Comparison of ENCODE assay signal across 9 cellular contexts in the genomic region with DNA sequence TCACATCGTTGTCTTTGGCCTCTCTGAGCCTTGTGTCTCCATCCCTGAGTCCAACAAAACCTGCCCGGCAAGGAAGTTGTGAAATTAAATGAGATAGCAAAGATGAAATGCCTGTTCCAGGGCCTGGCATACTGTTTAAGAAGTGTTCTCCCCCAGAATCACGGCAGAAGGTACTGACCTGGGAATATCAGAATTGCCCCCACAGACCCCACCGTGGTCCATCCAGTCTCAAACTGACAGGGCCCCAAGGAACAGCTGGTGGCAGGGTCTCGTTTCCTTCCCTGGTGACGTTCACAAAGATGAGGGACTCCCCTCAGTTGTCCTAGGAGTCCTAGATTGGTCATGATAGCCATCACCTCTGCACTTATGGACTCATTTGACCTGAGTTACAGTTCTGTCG. TPM values are rescaled to one million over a fixed set of nuclear protein-coding genes. Genes with fewer than 3 reads are reported as not detected.
DNase-seq lines count a peak whose midpoint lies in the region; ATAC-seq and TF ChIP-seq lines count a peak whose summit lies in the region.
"Had no signal": no experiment of that assay in that cellular context is flagged by ENCODE, and none has a peak within 500 bp of the region (broad histone marks: within the 10 kb centered on the region; RNA-seq: fewer than 3 reads in every experiment).

No MANE protein-coding gene starts in this region.

- TF ChIP-seq CTCF in lower lobe of right lung (IDR thresholded peaks at IDR 0.05) (no peak), vagina (IDR thresholded peaks at IDR 0.05) (no peak)

- intact Hi-C loops in right cardiac atrium (cut with DNase I): loop anchor here in 2 of 4 donors (5.0 to 10.0 kb wide), 2 partner anchors 34 to 67 kb away; no protein-coding TSS in a partner anchor
- intact Hi-C loops in Right ventricle myocardium superior (cut with DNase I): no loop called here
- intact Hi-C loops in lower lobe of right lung (cut with DNase I): no loop called here
- intact Hi-C loops in vagina (cut with DNase I): loop anchor here (5.0 kb wide), 1 partner anchor 59 kb away; no protein-coding TSS in a partner anchor

- peaks cover 8% of the 10 kb centered on the region for H3K4me1 ChIP-seq in right cardiac atrium (ENCODE audit: control insufficient read depth, insufficient read depth, low read length)
- peaks cover 22% of the 10 kb centered on the region for H3K4me1 ChIP-seq in lower lobe of right lung
- H3K4me1 ChIP-seq in vagina: peaks cover 56% of the 10 kb centered on the region

- H3K27ac ChIP-seq in right cardiac atrium (ENCODE audit: low read length): no peak overlapping the region
- H3K27ac ChIP-seq in lower lobe of right lung: no peak overlapping the region
- no peak overlapping the region for H3K27ac ChIP-seq in vagina

- no peak overlapping the region for H3K27ac Mint-ChIP-seq in activated naive CD8-positive, alpha-beta T cell

- no peaks in the 10 kb centered on the region for H3K27me3 ChIP-seq in right cardiac atrium (ENCODE audit: control insufficient read depth, insufficient read depth)
- no peaks in the 10 kb centered on the region for H3K27me3 ChIP-seq in lower lobe of right lung (ENCODE audit: low read depth)
- H3K27me3 ChIP-seq in vagina: no peaks in the 10 kb centered on the region

- H3K4me1 Mint-ChIP-seq in activated naive CD8-positive, alpha-beta T cell (ENCODE audit: low read depth): peaks cover 36% of the 10 kb centered on the region

- H3K36me3 ChIP-seq in lower lobe of right lung: no peaks in the 10 kb centered on the region
- H3K36me3 ChIP-seq in vagina: no peaks in the 10 kb centered on the region
- H3K36me3 ChIP-seq: thoracic aorta had no signal

- H3K4me3 ChIP-seq in right cardiac atrium (ENCODE audit: low read length): peak overlapping the region; percentile 74
- peak overlapping the region; percentile 81 for H3K4me3 ChIP-seq in lower lobe of right lung
- H3K4me3 ChIP-seq in vagina: peak overlapping the region; percentile 64 to 68

- H3K27me3 Mint-ChIP-seq in activated naive CD8-positive, alpha-beta T cell: peaks cover 3% of the 10 kb centered on the region

- peak overlapping the region; percentile 91 for H3K4me3 Mint-ChIP-seq in activated naive CD8-positive, alpha-beta T cell

- ATAC-seq in right cardiac atrium: no peak
- ATAC-seq in Right ventricle myocardium superior (ENCODE audit: poor library complexity): no peak
- no peak for ATAC-seq in lower lobe of right lung
- ATAC-seq in HG03442 (IDR thresholded peaks at IDR 0.05; ENCODE audit: unreplicated experiment): no peak

- H3K36me3 Mint-ChIP-seq in activated naive CD8-positive, alpha-beta T cell: peaks cover 5% of the 10 kb centered on the region

- H3K9me3 ChIP-seq in right cardiac atrium (ENCODE audit: control insufficient read depth, low read length) (no peaks in the 10 kb centered on the region), lower lobe of right lung (no peaks in the 10 kb centered on the region), vagina (no peaks in the 10 kb centered on the region)
- H3K9me3 ChIP-seq: thoracic aorta had no signal

- H3K9me3 Mint-ChIP-seq in activated naive CD8-positive, alpha-beta T cell (ENCODE audit: low read depth): no peaks in the 10 kb centered on the region

- WGBS in right cardiac atrium: 77% methylated on average over 7 of the region's 7 CpGs

- DNase-seq in right cardiac atrium (no peak), Right ventricle myocardium superior (no peak), lower lobe of right lung (no peak), vagina (ENCODE audit: extremely low spot score in 2 of 2) (peak in 1 of 2 donors; percentile 85), HK-2 (ENCODE audit: unreplicated experiment) (no peak), AG20443 (ENCODE audit: low spot score) (no peak)

- TF ChIP-seq POLR2A in vagina (IDR thresholded peaks at IDR 0.05): no peak

RNA-seq across cellular contexts. Expression of gene PRDM11, which starts 1.8 kb away (rescaled TPM):
- total RNA-seq in right cardiac atrium: 10 to 100 TPM; 27.5 to 33.9 (median 29.9) TPM
- polyA plus RNA-seq in right cardiac atrium: 9.5 TPM
- 17.3 TPM for total RNA-seq in Right ventricle myocardium superior
- 15.1 TPM for total RNA-seq in lower lobe of right lung
- 15.2 TPM for total RNA-seq in vagina
